In genomic region chr9:35728041-35728971, GRCh38 we compare ENCODE assay signal across 1 cellular context.
A peak's percentile ranks its signal among the peaks of the same experiment; 100 is the strongest.
TF ChIP-seq lines count a peak whose summit lies in the region.

No MANE protein-coding gene starts in this region.

TF ChIP-seq in HepG2, 621 proteins besides CTCF, POLR2A, EP300 and RAD21 (continues in another document):
- TF ChIP-seq ZNF12 (CRISPR knock-in tag; IDR thresholded peaks at IDR 0.05) (no peak), SAFB2 (CRISPR knock-in tag; IDR thresholded peaks at IDR 0.05; ENCODE audit: borderline replicate concordance, low read depth) (no peak), ZNF740 (CRISPR knock-in tag; IDR thresholded peaks at IDR 0.05) (peak; percentile 95), POLR2G (IDR thresholded peaks at IDR 0.05; ENCODE audit: low read depth, low read length) (0 out of 2 replicates have a peak, but pooled peaks have one; percentile 44), TEAD3 (CRISPR knock-in tag; optimal IDR thresholded peaks at IDR 0.05; ENCODE audit: borderline replicate concordance) (peak; percentile 99), NR2F1 (CRISPR knock-in tag; IDR thresholded peaks at IDR 0.05) (peak; percentile 25 to 49; a peak in 1 of 4 replicates), HOXA9 (CRISPR knock-in tag; IDR thresholded peaks at IDR 0.05; ENCODE audit: borderline replicate concordance) (no peak), ZNF616 (CRISPR knock-in tag; IDR thresholded peaks at IDR 0.05; ENCODE audit: low read depth) (0 out of 2 replicates have a peak, but pooled peaks have one; percentile 42), ZFP90 (CRISPR knock-in tag; IDR thresholded peaks at IDR 0.05; ENCODE audit: borderline replicate concordance) (no peak), ZNF567 (CRISPR knock-in tag; IDR thresholded peaks at IDR 0.05; ENCODE audit: borderline replicate concordance) (no peak), RFX3 (CRISPR knock-in tag; IDR thresholded peaks at IDR 0.05) (no peak), CEBPG (CRISPR knock-in tag; IDR thresholded peaks at IDR 0.05) (peak; percentile 92), FOXA3 (CRISPR knock-in tag; IDR thresholded peaks at IDR 0.05) (peak; percentile 17; the same call in 1 of the 2 replicates), MAZ (IDR thresholded peaks at IDR 0.05; ENCODE audit: borderline replicate concordance, low read depth, low read length) (peak; percentile 43; the same call in 1 of the 2 replicates), MAZ (CRISPR knock-in tag; IDR thresholded peaks at IDR 0.05; ENCODE audit: low read depth) (no peak), KIAA2018 (CRISPR knock-in tag; IDR thresholded peaks at IDR 0.05; ENCODE audit: borderline replicate concordance) (no peak), HMGA1 (CRISPR knock-in tag; conservative IDR thresholded peaks at IDR 0.05) (no peak), RCOR2 (CRISPR knock-in tag; IDR thresholded peaks at IDR 0.05) (0 out of 2 replicates have a peak, but pooled peaks have one; percentile 20), ZMAT5 (CRISPR knock-in tag; IDR thresholded peaks at IDR 0.05; ENCODE audit: borderline replicate concordance, low read depth) (no peak), ESRRA (CRISPR knock-in tag; IDR thresholded peaks at IDR 0.05; ENCODE audit: low read depth) (no peak), ZXDC (CRISPR knock-in tag; IDR thresholded peaks at IDR 0.05) (no peak), SOX13 (IDR thresholded peaks at IDR 0.05) (peak; percentile 35; the same call in 1 of the 2 replicates), SOX13 (CRISPR knock-in tag; conservative IDR thresholded peaks at IDR 0.05 in 1 of 2, IDR thresholded peaks at IDR 0.05 in 1 of 2) (peak in 1 of 2 experiments; percentile 88; a peak in 2 of 4 replicates), ZNF225 (CRISPR knock-in tag; IDR thresholded peaks at IDR 0.05) (no peak), SIN3A (IDR thresholded peaks at IDR 0.05; ENCODE audit: borderline replicate concordance, low read depth, low read length) (no peak), NR0B2 (CRISPR knock-in tag; IDR thresholded peaks at IDR 0.05) (no peak), ZNF790 (CRISPR knock-in tag; IDR thresholded peaks at IDR 0.05; ENCODE audit: borderline replicate concordance) (no peak), EHMT2 (IDR thresholded peaks at IDR 0.05; ENCODE audit: borderline replicate concordance, low read depth, low read length) (no peak), ATF6 (CRISPR knock-in tag; conservative IDR thresholded peaks at IDR 0.05) (no peak), FOSL2 (CRISPR knock-in tag; IDR thresholded peaks at IDR 0.05) (peak; percentile 7; the same call in 1 of the 2 replicates), ZNF281 (CRISPR knock-in tag; IDR thresholded peaks at IDR 0.05; ENCODE audit: borderline replicate concordance) (peak; percentile 47; the same call in 1 of the 2 replicates), ZNF317 (CRISPR knock-in tag; IDR thresholded peaks at IDR 0.05) (no peak), NR2F2 (IDR thresholded peaks at IDR 0.05; ENCODE audit: borderline replicate concordance, low read depth) (peak; percentile 46; the same call in 1 of the 2 replicates), CBX1 (IDR thresholded peaks at IDR 0.05; ENCODE audit: low read depth) (no peak), HOXA3 (CRISPR knock-in tag; IDR thresholded peaks at IDR 0.05) (no peak), MTF2 (CRISPR knock-in tag; IDR thresholded peaks at IDR 0.05; ENCODE audit: borderline replicate concordance) (no peak), NONO (IDR thresholded peaks at IDR 0.05) (no peak), NONO (CRISPR knock-in tag; conservative IDR thresholded peaks at IDR 0.05) (0 out of 2 replicates have a peak, but pooled peaks have one; percentile 36), RBFOX2 (IDR thresholded peaks at IDR 0.05; ENCODE audit: low read depth, low read length) (0 out of 2 replicates have a peak, but pooled peaks have one; percentile 22), ZNF644 (CRISPR knock-in tag; IDR thresholded peaks at IDR 0.05; ENCODE audit: low read depth) (peak; percentile 21; the same call in 1 of the 2 replicates), MATR3 (CRISPR knock-in tag; IDR thresholded peaks at IDR 0.05) (no peak), ZMYM3 (CRISPR knock-in tag; IDR thresholded peaks at IDR 0.05) (no peak)
